ENCODE assay signal across 16 cellular contexts in genomic region chr10:14840178-14840577, GRCh38. TPM values are rescaled to one million over a fixed set of nuclear protein-coding genes. Genes with fewer than 3 reads are reported as not detected.
DNase-seq lines count a peak whose midpoint lies in the region; ATAC-seq, FAIRE-seq and TF ChIP-seq lines count a peak whose summit lies in the region.
"Had no signal": no experiment of that assay in that cellular context is flagged by ENCODE, and none has a peak within 500 bp of the region (broad histone marks: within the 10 kb centered on the region; RNA-seq: fewer than 3 reads in every experiment).

No MANE protein-coding gene starts in this region.

- H3K36me3 ChIP-seq in CD4-positive, alpha-beta memory T cell (ENCODE audit: insufficient read depth, low read length): peaks cover 31% of the 10 kb centered on the region

- no peaks in the 10 kb centered on the region for H3K27me3 Mint-ChIP-seq in CD4-positive, alpha-beta memory T cell
- H3K27me3 Mint-ChIP-seq in activated B cell treated with CpG ODN at 0.5 μM for 24 hours (no peaks in the 10 kb centered on the region), immature natural killer cell (ENCODE audit: low read depth in 3 of 3) (peaks cover 4 to 9% (median 6%) of the 10 kb centered on the region in 3 donors)

- H3K4me3 Mint-ChIP-seq in CD4-positive, alpha-beta memory T cell: peak overlapping the region in 7 of 8 donors; percentile 16 to 96 (median 46)
- H3K4me3 Mint-ChIP-seq in activated B cell treated with CpG ODN at 0.5 μM for 24 hours (peak overlapping the region; percentile 59), immature natural killer cell (peak overlapping the region in 4 of 5 donors; percentile 59 to 97 (median 92))

- H3K36me3 Mint-ChIP-seq in CD4-positive, alpha-beta memory T cell: peaks cover 23 to 62% of the 10 kb centered on the region in 2 donors
- H3K36me3 Mint-ChIP-seq in activated B cell treated with CpG ODN at 0.5 μM for 24 hours (ENCODE audit: low read depth) (peaks cover 59% of the 10 kb centered on the region), immature natural killer cell (peaks cover 5 to 11% (median 9%) of the 10 kb centered on the region in 3 donors)

- no peaks in the 10 kb centered on the region for H3K9me3 ChIP-seq in A549
- H3K9me3 ChIP-seq in CD4-positive, alpha-beta memory T cell (ENCODE audit: control insufficient read depth in 1 of 2, low read length in 2 of 2): no peaks in the 10 kb centered on the region
- H3K9me3 ChIP-seq: ascending aorta; BLaER1 treated with 17β-estradiol and CSF1 and Interleukin-3, amounts not matched to agents 10 nM and 100 nM; gastroesophageal sphincter; lower lobe of right lung had no signal

- no peaks in the 10 kb centered on the region for H3K9me3 Mint-ChIP-seq in CD4-positive, alpha-beta memory T cell
- H3K9me3 Mint-ChIP-seq in activated B cell treated with CpG ODN at 0.5 μM for 24 hours: no peaks in the 10 kb centered on the region
- no peaks in the 10 kb centered on the region for H3K9me3 Mint-ChIP-seq in immature natural killer cell

- no peak overlapping the region for H3K4me3 ChIP-seq in A549
- H3K4me3 ChIP-seq in CD4-positive, alpha-beta memory T cell (ENCODE audit: low read length in 2 of 2): no peak overlapping the region

- no peak for FAIRE-seq in A549 (lab: Jason Lieb, UNC)

- DNase-seq in A549 (ENCODE audit: low read depth in 1 of 2, low spot score in 1 of 2) (no peak), activated B cell treated with CpG ODN at 0.5 μM for 24 hours (no peak), immature natural killer cell (no peak), A172 (ENCODE audit: low spot score) (no peak), germinal center (ENCODE audit: low spot score) (no peak)
- DNase-seq in CD4-positive, alpha-beta memory T cell: no peak
- DNase-seq in activated effector memory CD4-positive, alpha-beta T cell treated with Interleukin-2 at 50 U/mL for 16 hours: no peak
- DNase-seq: activated CD8-positive, alpha-beta memory T cell treated with anti-CD3 and anti-CD28 coated beads, Interleukin-2, amount 50 U/mL, for 48 hours; lower lobe of right lung had no signal

- peak overlapping the region in 4 of 7 donors; percentile 1 to 86 (median 32) for H3K27ac Mint-ChIP-seq in CD4-positive, alpha-beta memory T cell
- H3K27ac Mint-ChIP-seq in activated B cell treated with CpG ODN at 0.5 μM for 24 hours: no peak overlapping the region
- peak overlapping the region in 2 of 6 donors; percentile 40 to 61 for H3K27ac Mint-ChIP-seq in immature natural killer cell

- CTCF ChIA-PET in A549 (lab: Yijun Ruan, JAX): no interaction called here
- CTCF ChIA-PET in CD4-positive, alpha-beta memory T cell (lab: Charles Lee; ENCODE audit: partially characterized antibody): no interaction called here
- CTCF ChIA-PET in activated B cell treated with CpG ODN at 0.5 μM for 24 hours (lab: Charles Lee): interaction anchor here (0.6 kb wide), 1 partner anchor 87 kb away, joined by 3 read pairs; no protein-coding TSS in a partner anchor

- WGBS in A549 (ENCODE audit: missing lambda C conversion rate): 87% methylated on average over 2 of the region's 2 CpGs

- H3K4me1 Mint-ChIP-seq in CD4-positive, alpha-beta memory T cell: peaks cover 15 to 38% (median 26%) of the 10 kb centered on the region in 4 donors
- H3K4me1 Mint-ChIP-seq in activated B cell treated with CpG ODN at 0.5 μM for 24 hours (peaks cover 25% of the 10 kb centered on the region), immature natural killer cell (peaks cover 31 to 41% of the 10 kb centered on the region in 2 donors)

- ATAC-seq in A549 (no peak), activated B cell treated with CpG ODN at 0.5 μM for 24 hours (ENCODE audit: low read depth) (no peak)
- ATAC-seq: gastroesophageal sphincter, lower lobe of right lung, Panc1 had no signal

- POLR2A ChIA-PET in A549 (lab: Yijun Ruan, JAX): no interaction called here
- POLR2A ChIA-PET in CD4-positive, alpha-beta memory T cell (lab: Charles Lee; ENCODE audit: partially characterized antibody): no interaction called here
- POLR2A ChIA-PET in activated B cell treated with CpG ODN at 0.5 μM for 24 hours (lab: Charles Lee): no interaction called here

- no peak for TF ChIP-seq RAD21 in A549 (conservative IDR thresholded peaks at IDR 0.05 in 1 of 2, IDR thresholded peaks at IDR 0.05 in 1 of 2)

- no peak overlapping the region for H3K27ac ChIP-seq in A549
- no peak overlapping the region for H3K27ac ChIP-seq in CD4-positive, alpha-beta memory T cell (ENCODE audit: low read depth, low read length)
- H3K27ac ChIP-seq: ascending aorta, coronary artery, gastroesophageal sphincter, SK-N-MC had no signal

- no peak for TF ChIP-seq CTCF in A549 (IDR thresholded peaks at IDR 0.05)
- TF ChIP-seq CTCF in activated B cell treated with CpG ODN at 0.5 μM for 24 hours (IDR thresholded peaks at IDR 0.05): no peak

- peak overlapping the region; percentile 83 for H3K4me2 ChIP-seq in A549

- no peak for TF ChIP-seq POLR2A in A549 (IDR thresholded peaks at IDR 0.05; ENCODE audit: low read length)

- TF ChIP-seq EP300 in A549 (IDR thresholded peaks at IDR 0.05): no peak

- intact Hi-C loops in CD4-positive, alpha-beta memory T cell (cut with micrococcal nuclease): no loop called here
- intact Hi-C loops in activated B cell treated with CpG ODN at 0.5 μM for 24 hours (cut with micrococcal nuclease): no loop called here

- H3K4me1 ChIP-seq in A549: peaks cover 8% of the 10 kb centered on the region; the same call in 1 of the 3 replicates
- peaks cover 26% of the 10 kb centered on the region for H3K4me1 ChIP-seq in CD4-positive, alpha-beta memory T cell (ENCODE audit: insufficient read depth, low read length)

- H3K27me3 ChIP-seq in CD4-positive, alpha-beta memory T cell (ENCODE audit: insufficient read depth, low read length): no peaks in the 10 kb centered on the region
- H3K27me3 ChIP-seq: ascending aorta; BLaER1 treated with 17β-estradiol and CSF1 and Interleukin-3, amounts not matched to agents 10 nM and 100 nM; gastroesophageal sphincter had no signal

TF ChIP-seq in A549, 52 proteins besides CTCF, POLR2A, EP300 and RAD21:
- TF ChIP-seq MAFK (IDR thresholded peaks at IDR 0.05; ENCODE audit: partially characterized antibody) (peak; percentile 50), CHD2 (IDR thresholded peaks at IDR 0.05; ENCODE audit: low read length, partially characterized antibody) (no peak)

RNA-seq across cellular contexts. Expression of gene HSPA14, which starts 2.1 kb away (rescaled TPM):
- polyA plus RNA-seq in A549 (2011; rRNA removed) (31.7 and 45.7 TPM in 2 replicates), A549 (2017; fragmentation: RNase III; extraction: RNeasy Plus Mini Kit Qiagen cat#74134 plus additional on column Dnase treatment) (33.3 to 35.7 TPM (median 34.2 TPM) in 3 replicates), immature natural killer cell (10 to 100 TPM; 17.0 to 22.0 (median 19.0) TPM)
- polyA plus RNA-seq in A549 (2012; cell fraction: cytosol; rRNA removed): 19.0 and 20.5 TPM in 2 replicates
- polyA plus RNA-seq in A549 (2012; cell fraction: nucleus; rRNA removed): 8.2 and 12.7 TPM in 2 replicates
- 4.7 TPM in 2 replicates for polyA minus RNA-seq in A549 (2011; rRNA and poly(A)+ RNA removed)
- 10 to 100 TPM; 16.0 to 17.7 TPM for total RNA-seq in CD4-positive, alpha-beta memory T cell
- polyA plus RNA-seq in CD4-positive, alpha-beta memory T cell: 10 to 100 TPM; 17.4 to 18.7 TPM
- 16.7 and 20.4 TPM in 2 replicates for total RNA-seq in activated B cell treated with CpG ODN at 0.5 μM for 24 hours
- 65.3 and 82.9 TPM in 2 replicates for total RNA-seq in A172 (2014; rRNA removed; shearing (Covaris generic))

RNA-seq across cellular contexts. Expression of gene MSANTD7, which starts 2.1 kb away (rescaled TPM):
- polyA plus RNA-seq in A549 (2011; rRNA removed) (10.9 and 11.2 TPM in 2 replicates), A549 (2017; fragmentation: RNase III; extraction: RNeasy Plus Mini Kit Qiagen cat#74134 plus additional on column Dnase treatment) (10.9 to 12.1 TPM (median 11.2 TPM) in 3 replicates), immature natural killer cell (10 to 100 TPM; 10.1 to 21.3 (median 13.6) TPM)
- polyA plus RNA-seq in A549 (2012; cell fraction: cytosol; rRNA removed): 4.7 and 6.9 TPM in 2 replicates
- 4.6 and 5.0 TPM in 2 replicates for polyA plus RNA-seq in A549 (2012; cell fraction: nucleus; rRNA removed)
- 17.2 and 22.7 TPM in 2 replicates for polyA minus RNA-seq in A549 (2011; rRNA and poly(A)+ RNA removed)
- 10 to 100 TPM; 16.2 to 17.0 TPM for total RNA-seq in CD4-positive, alpha-beta memory T cell
- polyA plus RNA-seq in CD4-positive, alpha-beta memory T cell: 1 to 10 TPM; 6.5 to 8.3 TPM
- total RNA-seq in activated B cell treated with CpG ODN at 0.5 μM for 24 hours: 14.9 and 16.5 TPM in 2 replicates
- total RNA-seq in A172 (2014; rRNA removed; shearing (Covaris generic)): 18.9 and 22.5 TPM in 2 replicates

RNA-seq across cellular contexts. Expression of gene CDNF, which starts 2.3 kb away (rescaled TPM):
- polyA plus RNA-seq in A549 (2011; rRNA removed) (1.8 and 2.0 TPM in 2 replicates), A549 (2017; fragmentation: RNase III; extraction: RNeasy Plus Mini Kit Qiagen cat#74134 plus additional on column Dnase treatment) (0.89 to 2.1 TPM (median 1.6 TPM) in 3 replicates), immature natural killer cell (1 to 10 TPM in 1 of 3 donors, under 1 TPM in 1, not detected in 1; 0.58 to 1.3 TPM)
- 0.48 and 0.52 TPM in 2 replicates for polyA plus RNA-seq in A549 (2012; cell fraction: cytosol; rRNA removed)
- polyA plus RNA-seq in A549 (2012; cell fraction: nucleus; rRNA removed): 0.26 and 1.0 TPM in 2 replicates
- polyA minus RNA-seq in A549 (2011; rRNA and poly(A)+ RNA removed): 1.1 and 1.2 TPM in 2 replicates
- total RNA-seq in CD4-positive, alpha-beta memory T cell: 1 to 10 TPM; 1.7 to 2.5 TPM
- 1 to 10 TPM in 1 of 2 donors, under 1 TPM in 1; 0.94 to 1.8 TPM for polyA plus RNA-seq in CD4-positive, alpha-beta memory T cell
- 0.49 and 0.98 TPM in 2 replicates for total RNA-seq in activated B cell treated with CpG ODN at 0.5 μM for 24 hours
- 1.2 and 1.8 TPM in 2 replicates for total RNA-seq in A172 (2014; rRNA removed; shearing (Covaris generic))
- total RNA-seq: ascending aorta, Daoy had no signal

RNA-seq across cellular contexts. Expression of gene SUV39H2, which starts 38.5 kb away (rescaled TPM):
- polyA plus RNA-seq in A549 (2011; rRNA removed) (21.3 and 23.2 TPM in 2 replicates), A549 (2017; fragmentation: RNase III; extraction: RNeasy Plus Mini Kit Qiagen cat#74134 plus additional on column Dnase treatment) (22.6 to 24.0 TPM (median 22.9 TPM) in 3 replicates), immature natural killer cell (1 to 10 TPM in 2 of 3 donors, not detected in 1; 2.6 to 5.0 TPM)
- polyA plus RNA-seq in A549 (2012; cell fraction: cytosol; rRNA removed): 7.1 and 8.2 TPM in 2 replicates
- 3.0 and 4.7 TPM in 2 replicates for polyA plus RNA-seq in A549 (2012; cell fraction: nucleus; rRNA removed)
- polyA minus RNA-seq in A549 (2011; rRNA and poly(A)+ RNA removed): 9.9 and 10.5 TPM in 2 replicates
- 1 to 10 TPM; 5.0 to 5.7 TPM for total RNA-seq in CD4-positive, alpha-beta memory T cell
- polyA plus RNA-seq in CD4-positive, alpha-beta memory T cell: 1 to 10 TPM; 4.4 to 6.1 TPM
- total RNA-seq in activated B cell treated with CpG ODN at 0.5 μM for 24 hours: 7.4 and 8.1 TPM in 2 replicates
- 50.5 and 64.3 TPM in 2 replicates for total RNA-seq in A172 (2014; rRNA removed; shearing (Covaris generic))
- total RNA-seq: ascending aorta had no signal
